In genomic region chr6:36066817-36067216, GRCh38 we compare ENCODE assay signal across 1 cellular context.
TF ChIP-seq lines count a peak whose summit lies in the region.

No MANE protein-coding gene starts in this region.

TF ChIP-seq in SK-N-SH, 30 proteins besides CTCF, POLR2A, EP300 and RAD21 (continued from another document):
- TF ChIP-seq ZBTB33 (IDR thresholded peaks at IDR 0.05; ENCODE audit: borderline replicate concordance, low read depth) = no peak
- TF ChIP-seq EZH2phosphoT487 (IDR thresholded peaks at IDR 0.05; ENCODE audit: borderline replicate concordance, low read depth) = no peak
- no peak for TF ChIP-seq CHD2 (IDR thresholded peaks at IDR 0.05; ENCODE audit: low read length, partially characterized antibody)
- TF ChIP-seq POLR2AphosphoS5 (IDR thresholded peaks at IDR 0.05; ENCODE audit: low read depth, low read length) = no peak
- TF ChIP-seq TEAD4 (IDR thresholded peaks at IDR 0.05; ENCODE audit: borderline replicate concordance, insufficient read depth) = no peak
- TF ChIP-seq USF2 (IDR thresholded peaks at IDR 0.05; ENCODE audit: borderline replicate concordance, low read depth, low read length) = no peak
- TF ChIP-seq SIN3A (IDR thresholded peaks at IDR 0.05; ENCODE audit: borderline replicate concordance, low read depth, low read length) = no peak
- no peak for TF ChIP-seq NRF1 (IDR thresholded peaks at IDR 0.05; ENCODE audit: low read depth, low read length)
- no peak for TF ChIP-seq YY1 (IDR thresholded peaks at IDR 0.05; ENCODE audit: low read depth)
- no peak for TF ChIP-seq TCF12 (IDR thresholded peaks at IDR 0.05)
- no peak for TF ChIP-seq GABPA (IDR thresholded peaks at IDR 0.05; ENCODE audit: low read depth)
- TF ChIP-seq PBX3 (IDR thresholded peaks at IDR 0.05) = no peak
- no peak for TF ChIP-seq RXRA (IDR thresholded peaks at IDR 0.05; ENCODE audit: borderline replicate concordance, low read depth)
- no peak for TF ChIP-seq FOXM1 (IDR thresholded peaks at IDR 0.05; ENCODE audit: low read depth)
- no peak for TF ChIP-seq MXI1 (IDR thresholded peaks at IDR 0.05; ENCODE audit: low read depth, low read length)
- no peak for TF ChIP-seq RFX5 (IDR thresholded peaks at IDR 0.05; ENCODE audit: low read length)
- no peak for TF ChIP-seq RCOR1 (IDR thresholded peaks at IDR 0.05; ENCODE audit: low read length)
TF ChIP-seq in SK-N-SH: peak in this region for 0.
